Comparison of ENCODE assay signal across 1 cellular context in the genomic region with DNA sequence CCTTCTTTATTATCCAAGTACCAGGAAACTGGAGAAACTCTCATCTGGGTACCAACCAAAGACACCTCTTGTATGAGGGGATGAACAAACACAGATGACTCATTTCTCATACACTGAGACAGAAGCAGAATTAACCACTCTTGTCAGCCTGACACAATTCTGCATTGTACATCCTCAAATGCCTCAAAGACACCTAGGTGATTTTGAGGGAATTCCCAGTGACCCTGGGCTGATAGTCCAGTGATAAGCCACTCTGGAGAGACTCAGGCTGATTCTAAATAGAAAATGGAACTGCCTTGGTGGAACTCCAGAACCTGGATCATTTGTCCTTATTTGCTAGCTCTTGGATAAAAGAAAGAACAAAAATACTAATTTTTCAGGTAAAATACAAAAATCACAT. TPM values are rescaled to one million over a fixed set of nuclear protein-coding genes. Genes with fewer than 3 reads are reported as not detected.
"Had no signal": no experiment of that assay in that cellular context is flagged by ENCODE, and none has a peak within 500 bp of the region (broad histone marks: within the 10 kb centered on the region; RNA-seq: fewer than 3 reads in every experiment).

No MANE protein-coding gene starts in this region.

RNA-seq across cellular contexts. Expression of a gene that starts 19.1 kb away (rescaled TPM):
- total RNA-seq: ascending aorta had no signal
